In genomic region chr10:11179231-11180105, GRCh38 we compare ENCODE assay signal across 11 cellular contexts.
A peak's percentile ranks its signal among the peaks of the same experiment; 100 is the strongest.
DNase-seq lines count a peak whose midpoint lies in the region; ATAC-seq and TF ChIP-seq lines count a peak whose summit lies in the region.
"Had no signal": no experiment of that assay in that cellular context is flagged by ENCODE, and none has a peak within 500 bp of the region (broad histone marks: within the 10 kb centered on the region; RNA-seq: fewer than 3 reads in every experiment).

No MANE protein-coding gene starts in this region.

- H3K9ac ChIP-seq in BLaER1, result peak overlapping the region; percentile 83

- H3K9me2 ChIP-seq in hepatocyte (replicated peaks; ENCODE audit: insufficient read depth), result no peaks in the 10 kb centered on the region

- ATAC-seq in lung (ENCODE audit: insufficient read depth, low FRiP score), result no peak

- H2AFZ ChIP-seq in hepatocyte, result no peak overlapping the region

- no peak for DNase-seq in CD8-positive, alpha-beta memory T cell
- DNase-seq in RPMI8226, result peak; percentile 48
- DNase-seq in lung (ENCODE audit: low spot score), result no peak
- no peak for DNase-seq in GM10266 (ENCODE audit: extremely low spot score)
- DNase-seq in hepatocyte (ENCODE audit: low spot score), result no peak
- no peak for DNase-seq in NCI-H2227 (lab: John Stamatoyannopoulos, UW; ENCODE audit: unreplicated experiment)
- no peak for DNase-seq in NCI-H446 (lab: John Stamatoyannopoulos, UW)
- DNase-seq: activated gamma-delta T cell, NCI-H2029 treated with DMSO at 0.1 percent for 48 hours had no signal

- peak overlapping the region; percentile 61 for H3K4me3 ChIP-seq in BLaER1
- H3K4me3 ChIP-seq in CD8-positive, alpha-beta memory T cell (ENCODE audit: low read length), result peak overlapping the region; percentile 42
- H3K4me3 ChIP-seq in lung, result no peak overlapping the region
- H3K4me3 ChIP-seq in hepatocyte, result no peak overlapping the region

- peaks cover 0 to 37% (median 0%) of the 10 kb centered on the region in 3 donors for H3K4me1 Mint-ChIP-seq in CD8-positive, alpha-beta memory T cell

- POLR2A ChIA-PET in CD8-positive, alpha-beta memory T cell (lab: Charles Lee), result interaction anchor here (0.5 to 9.7 kb wide), 10 partner anchors 8 to 138 kb away, joined by 3 to 116 read pairs (median 8); no protein-coding TSS in a partner anchor

- peak overlapping the region in 1 of 8 donors; percentile 96 for H3K27ac Mint-ChIP-seq in CD8-positive, alpha-beta memory T cell
- H3K27ac Mint-ChIP-seq: activated CD4-positive, alpha-beta T cell treated with anti-CD3 and anti-CD28 coated beads for 36 hours had no signal

- peaks cover 63% of the 10 kb centered on the region for H3K36me3 ChIP-seq in BLaER1
- H3K36me3 ChIP-seq in CD8-positive, alpha-beta memory T cell (ENCODE audit: insufficient read depth, low read length), result peaks cover 11% of the 10 kb centered on the region
- peaks cover 3 to 4% of the 10 kb centered on the region in 2 donors for H3K36me3 ChIP-seq in lung (ENCODE audit: control insufficient read depth in 2 of 2, insufficient read depth in 2 of 2, low read length in 2 of 2)
- no peaks in the 10 kb centered on the region for H3K36me3 ChIP-seq in hepatocyte (replicated peaks; ENCODE audit: insufficient read depth, low read depth)

- H3K4me3 Mint-ChIP-seq in CD8-positive, alpha-beta memory T cell, result peak overlapping the region in 3 of 7 donors; percentile 69 to 89 (median 78)
- H3K4me3 Mint-ChIP-seq: activated CD4-positive, alpha-beta T cell treated with anti-CD3 and anti-CD28 coated beads for 36 hours had no signal

- no peaks in the 10 kb centered on the region for H3K27me3 Mint-ChIP-seq in CD8-positive, alpha-beta memory T cell
- H3K27me3 Mint-ChIP-seq: activated CD4-positive, alpha-beta T cell treated with anti-CD3 and anti-CD28 coated beads for 36 hours had no signal

- no peaks in the 10 kb centered on the region for H3K27me3 ChIP-seq in BLaER1
- H3K27me3 ChIP-seq in CD8-positive, alpha-beta memory T cell (ENCODE audit: insufficient read depth, low read length, poor library complexity, severe bottlenecking), result no peaks in the 10 kb centered on the region
- H3K27me3 ChIP-seq in lung (ENCODE audit: control insufficient read depth, insufficient read depth), result no peaks in the 10 kb centered on the region
- H3K27me3 ChIP-seq in hepatocyte, result no peaks in the 10 kb centered on the region

- H3K9me3 Mint-ChIP-seq in CD8-positive, alpha-beta memory T cell, result no peaks in the 10 kb centered on the region

- WGBS in lung, 2 donors, result 63 to 75% methylated on average over 13 of the region's 13 CpGs
- WGBS in hepatocyte (ENCODE audit: low lambda C conversion rate, missing lambda C conversion rate), result 86% methylated on average over 13 of the region's 13 CpGs

- H4K20me1 ChIP-seq in BLaER1 (peaks cover 39% of the 10 kb centered on the region), hepatocyte (ENCODE audit: insufficient read depth, poor library complexity, severe bottlenecking) (no peaks in the 10 kb centered on the region)

- no peaks in the 10 kb centered on the region for H3K79me2 ChIP-seq in hepatocyte

- CTCF ChIA-PET in CD8-positive, alpha-beta memory T cell (lab: Charles Lee), result interaction anchor here (0.9 to 10.2 kb wide), 6 partner anchors 13 to 67 kb away, joined by 3 to 117 read pairs (median 4); no protein-coding TSS in a partner anchor

- H3K9me3 ChIP-seq in BLaER1, result peaks cover 31% of the 10 kb centered on the region
- no peaks in the 10 kb centered on the region for H3K9me3 ChIP-seq in CD8-positive, alpha-beta memory T cell (ENCODE audit: low read length)
- H3K9me3 ChIP-seq in lung (ENCODE audit: control insufficient read depth in 2 of 2, insufficient read depth in 1 of 2, low read length in 1 of 2), result no peaks in the 10 kb centered on the region
- no peaks in the 10 kb centered on the region for H3K9me3 ChIP-seq in hepatocyte (ENCODE audit: low read depth)

- peak overlapping the region; percentile 93 for H3K27ac ChIP-seq in BLaER1
- H3K27ac ChIP-seq in CD8-positive, alpha-beta memory T cell (ENCODE audit: low read depth, low read length), result peak overlapping the region; percentile 69
- H3K27ac ChIP-seq in lung (ENCODE audit: low read depth in 1 of 2, low read length in 1 of 2), result peak overlapping the region; percentile 24 to 42
- H3K27ac ChIP-seq in hepatocyte, result no peak overlapping the region

- peaks cover 10 to 80% (median 27%) of the 10 kb centered on the region in 3 donors for H3K36me3 Mint-ChIP-seq in CD8-positive, alpha-beta memory T cell

- H3K4me1 ChIP-seq in BLaER1 (peaks cover 96% of the 10 kb centered on the region), lung (ENCODE audit: control insufficient read depth in 2 of 2, insufficient read depth in 2 of 2, low read length in 2 of 2) (peaks cover 15 to 27% of the 10 kb centered on the region in 2 donors), hepatocyte (ENCODE audit: insufficient read depth) (peaks cover 8% of the 10 kb centered on the region)
- peaks cover 90% of the 10 kb centered on the region for H3K4me1 ChIP-seq in CD8-positive, alpha-beta memory T cell (ENCODE audit: insufficient read depth, low read length)

- TF ChIP-seq CTCF in lung (IDR thresholded peaks at IDR 0.05; ENCODE audit: control extremely low read depth, extremely low read depth) (no peak), GM10266 (IDR thresholded peaks at IDR 0.05; ENCODE audit: control insufficient read depth, insufficient read depth, low read depth, missing control alignments) (no peak), hepatocyte (IDR thresholded peaks at IDR 0.05; ENCODE audit: poor library complexity) (no peak)

- peak overlapping the region; percentile 89 for H3K4me2 ChIP-seq in BLaER1
- H3K4me2 ChIP-seq in hepatocyte, result no peak overlapping the region

Comparison
In these comparisons a context has a peak if more than half of its experiments do, and no peak if none do; other contexts are left out.
1. H3K4me3 ChIP-seq: peak in BLaER1 (single experiment) and CD8-positive, alpha-beta memory T cell (single experiment); none in lung (single experiment) and hepatocyte (single experiment).